ENCODE assay signal across 9 cellular contexts in genomic region chr11:26134481-26135355, GRCh38.
DNase-seq lines count a peak whose midpoint lies in the region; ATAC-seq, FAIRE-seq and TF ChIP-seq lines count a peak whose summit lies in the region.
"Had no signal": no experiment of that assay in that cellular context is flagged by ENCODE, and none has a peak within 500 bp of the region (broad histone marks: within the 10 kb centered on the region; RNA-seq: fewer than 3 reads in every experiment).

No MANE protein-coding gene starts in this region.

- no peaks in the 10 kb centered on the region for H3K9me2 ChIP-seq in PC-3 (replicated peaks; ENCODE audit: low read length)

- H3K4me2 ChIP-seq in PC-3 (ENCODE audit: low read length) = no peak overlapping the region

- H4K20me1 ChIP-seq in PC-3 (ENCODE audit: low read length) = no peaks in the 10 kb centered on the region

- peak; percentile 71 for ATAC-seq in GM21526 (IDR thresholded peaks at IDR 0.05; ENCODE audit: low FRiP score, unreplicated experiment)
- peak; percentile 61 for ATAC-seq in PC-3
- no peak for ATAC-seq in left lung

- CTCF ChIA-PET in Caco-2 (lab: Charles Lee) (interaction anchor here (0.7 to 1.0 kb wide), 4 partner anchors 55 to 682 kb away, joined by 3 to 25 read pairs (median 4); no protein-coding TSS in a partner anchor), PC-3 (lab: Charles Lee) (interaction anchor here (0.6 to 0.7 kb wide), 5 partner anchors 90 to 397 kb away, joined by 3 to 8 read pairs (median 4); no protein-coding TSS in a partner anchor)

- BruUV-seq in Caco-2 (replicated peaks; lab: Mats Ljungman, UMichigan) (no TSS peak), PC-3 (replicated peaks; lab: Mats Ljungman, UMichigan) (no TSS peak)

- H3K79me2 ChIP-seq in PC-3 (ENCODE audit: low read length) = no peaks in the 10 kb centered on the region

- H3K27ac ChIP-seq in PC-3 (ENCODE audit: low read length) = no peak overlapping the region
- H3K27ac ChIP-seq in kidney (ENCODE audit: low read depth in 2 of 2, low read length in 2 of 2) = no peak overlapping the region
- no peak overlapping the region for H3K27ac ChIP-seq in left lung
- H3K27ac ChIP-seq in Peyer's patch = no peak overlapping the region

- H3F3A ChIP-seq in PC-3 (ENCODE audit: low read length, unreplicated experiment) = no peaks in the 10 kb centered on the region

- H3K9ac ChIP-seq in PC-3 (ENCODE audit: low read length) = no peak overlapping the region
- no peak overlapping the region for H3K9ac ChIP-seq in kidney (ENCODE audit: low read length in 2 of 2)

- no peak overlapping the region for H3K27ac Mint-ChIP-seq in Caco-2 (ENCODE audit: unreplicated experiment)
- H3K27ac Mint-ChIP-seq: dendritic cell treated with granulocyte-macrophage colony-stimulating factor and Interleukin-4, amounts not matched to agents 40 ng/mL and 50 ng/mL, for 4 days had no signal

- no peaks in the 10 kb centered on the region for H3K4me1 Mint-ChIP-seq in Caco-2 (ENCODE audit: low read depth, unreplicated experiment)

- no peaks in the 10 kb centered on the region for H3K9me3 Mint-ChIP-seq in Caco-2 (ENCODE audit: unreplicated experiment)
- H3K9me3 Mint-ChIP-seq: dendritic cell treated with granulocyte-macrophage colony-stimulating factor and Interleukin-4, amounts not matched to agents 40 ng/mL and 50 ng/mL, for 4 days had no signal

- H3K27me3 Mint-ChIP-seq in Caco-2 (ENCODE audit: insufficient read depth, unreplicated experiment) = peaks cover 2% of the 10 kb centered on the region
- H3K27me3 Mint-ChIP-seq: dendritic cell treated with granulocyte-macrophage colony-stimulating factor and Interleukin-4, amounts not matched to agents 40 ng/mL and 50 ng/mL, for 4 days had no signal

- FAIRE-seq in kidney (lab: Jason Lieb, UNC) = no peak

- DNase-seq in Caco-2 (peak in 1 of 2 experiments; percentile 31), PC-3 (peak; percentile 25), kidney (no peak), left lung (no peak), Peyer's patch (no peak), NCI-H2196 treated with DMSO at 0.1 percent for 48 hours (lab: John Stamatoyannopoulos, UW; ENCODE audit: unreplicated experiment) (no peak)
- DNase-seq in stimulated activated CD4-positive, alpha-beta T cell treated with anti-CD3 and anti-CD28 coated beads, Interleukin-12 subunit alpha, Interleukin-12 subunit beta, amount 100 ng/mL, for 4 hours = no peak

- H3K36me3 Mint-ChIP-seq in Caco-2 (ENCODE audit: insufficient read depth, unreplicated experiment) = no peaks in the 10 kb centered on the region

- intact Hi-C loops in Caco-2 (cut with micrococcal nuclease; ENCODE audit: unreplicated experiment) (loop anchor here (1.0 to 2.0 kb wide), 3 partner anchors 93 to 152 kb away; no protein-coding TSS in a partner anchor), PC-3 (cut with micrococcal nuclease) (loop anchor here (1.0 to 2.0 kb wide), 2 partner anchors 142 to 152 kb away; no protein-coding TSS in a partner anchor), kidney (cut with DNase I) (no loop called here), left lung (cut with DNase I) (no loop called here)

- H3K9me3 ChIP-seq in Caco-2 = no peaks in the 10 kb centered on the region
- H3K9me3 ChIP-seq in PC-3 (ENCODE audit: low read length) = no peaks in the 10 kb centered on the region
- no peaks in the 10 kb centered on the region for H3K9me3 ChIP-seq in kidney (ENCODE audit: control insufficient read depth in 1 of 2, low read length in 2 of 2)
- H3K9me3 ChIP-seq in left lung = no peaks in the 10 kb centered on the region
- no peaks in the 10 kb centered on the region for H3K9me3 ChIP-seq in Peyer's patch

- H3K27me3 ChIP-seq in Caco-2 (replicated peaks; ENCODE audit: control insufficient read depth, insufficient read depth, low read length) (no peaks in the 10 kb centered on the region), PC-3 (ENCODE audit: low read length) (no peaks in the 10 kb centered on the region), left lung (no peaks in the 10 kb centered on the region), Peyer's patch (no peaks in the 10 kb centered on the region)

- H2AFZ ChIP-seq in PC-3 (ENCODE audit: low read length) = no peak overlapping the region

- POLR2A ChIA-PET in Caco-2 (lab: Charles Lee) = no interaction called here
- POLR2A ChIA-PET in PC-3 (lab: Charles Lee; ENCODE audit: unreplicated experiment) = no interaction called here

- no peak overlapping the region for H3K4me3 Mint-ChIP-seq in Caco-2 (ENCODE audit: unreplicated experiment)
- H3K4me3 Mint-ChIP-seq: dendritic cell treated with granulocyte-macrophage colony-stimulating factor and Interleukin-4, amounts not matched to agents 40 ng/mL and 50 ng/mL, for 4 days had no signal

- H3K4me1 ChIP-seq in Caco-2 = no peaks in the 10 kb centered on the region
- no peaks in the 10 kb centered on the region for H3K4me1 ChIP-seq in PC-3 (ENCODE audit: insufficient read depth, low read length)
- no peaks in the 10 kb centered on the region for H3K4me1 ChIP-seq in kidney (ENCODE audit: control insufficient read depth in 1 of 2, insufficient read depth in 1 of 2, low read depth in 1 of 2, low read length in 2 of 2)
- no peaks in the 10 kb centered on the region for H3K4me1 ChIP-seq in left lung
- H3K4me1 ChIP-seq in Peyer's patch = no peaks in the 10 kb centered on the region

- TF ChIP-seq CTCF in Caco-2 (IDR thresholded peaks at IDR 0.05; ENCODE audit: insufficient read depth in 1 of 2, low read depth in 1 of 2, low read length in 1 of 2, severe bottlenecking in 1 of 2, unreplicated experiment in 1 of 2) (peak; percentile 24 to 49), PC-3 (conservative IDR thresholded peaks at IDR 0.05; ENCODE audit: low read depth, low read length) (no peak; the same call in 1 of the 2 replicates), kidney (IDR thresholded peaks at IDR 0.05; ENCODE audit: borderline replicate concordance, extremely low read depth, insufficient read depth) (peak; percentile 46), left lung (IDR thresholded peaks at IDR 0.05) (no peak), Peyer's patch (IDR thresholded peaks at IDR 0.05) (peak in 2 of 6 experiments; percentile 11 to 21)

- no peaks in the 10 kb centered on the region for H3K36me3 ChIP-seq in Caco-2 (ENCODE audit: control insufficient read depth, insufficient read depth, low read length)
- no peaks in the 10 kb centered on the region for H3K36me3 ChIP-seq in PC-3 (ENCODE audit: low read depth, low read length)
- H3K36me3 ChIP-seq in kidney (ENCODE audit: control insufficient read depth in 1 of 2, insufficient read depth in 2 of 2, low read length in 2 of 2) = no peaks in the 10 kb centered on the region
- H3K36me3 ChIP-seq in left lung = no peaks in the 10 kb centered on the region
- no peaks in the 10 kb centered on the region for H3K36me3 ChIP-seq in Peyer's patch

- H3K4me3 ChIP-seq in Caco-2 (ENCODE audit: low read depth, low read length) (no peak overlapping the region), PC-3 (ENCODE audit: low read length) (no peak overlapping the region), kidney (ENCODE audit: low read length in 2 of 2) (no peak overlapping the region), left lung (no peak overlapping the region), Peyer's patch (no peak overlapping the region)

- no peak for TF ChIP-seq POLR2A in Peyer's patch (IDR thresholded peaks at IDR 0.05)

Comparison
In these comparisons a context has a peak if more than half of its experiments do, and no peak if none do; other contexts are left out.
1. CTCF ChIP-seq: peak in Caco-2 (2 of 2) and kidney (single experiment); none in PC-3 (single experiment) and left lung (0 of 2).
2. intact Hi-C loops: an anchor here in Caco-2 (1.0 to 2.0 kb wide) and PC-3 (1.0 to 2.0 kb wide); none called in kidney and left lung.